ENCODE assay signal across 12 cellular contexts in the genomic region with DNA sequence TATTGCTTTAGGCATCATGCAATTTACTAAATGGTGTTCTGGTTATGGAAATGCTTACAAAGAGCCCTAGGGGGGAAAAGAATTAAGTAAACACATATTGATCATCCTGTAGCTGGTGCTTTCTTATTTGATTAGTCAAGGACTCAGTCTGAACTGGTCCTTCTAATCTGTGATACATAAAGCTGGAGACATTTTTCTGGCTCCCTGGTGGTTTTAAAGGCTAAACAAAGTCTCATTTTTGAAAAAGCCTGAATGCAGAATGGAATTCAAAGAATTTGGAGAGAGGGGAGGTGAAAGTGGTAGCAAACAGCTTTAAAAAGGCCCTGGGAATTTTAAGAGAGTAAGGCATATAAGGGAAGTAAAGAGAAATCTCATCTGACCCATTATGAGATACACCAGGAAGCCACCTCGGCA.
DNase-seq lines count a peak whose midpoint lies in the region; ATAC-seq and TF ChIP-seq lines count a peak whose summit lies in the region.
"Had no signal": no experiment of that assay in that cellular context is flagged by ENCODE, and none has a peak within 500 bp of the region (broad histone marks: within the 10 kb centered on the region; RNA-seq: fewer than 3 reads in every experiment).

No MANE protein-coding gene starts in this region.

- DNase-seq in HCEC 1CT: peak; percentile 62
- DNase-seq in upper lobe of left lung: no peak
- DNase-seq in HuH-7.5 (ENCODE audit: low spot score): no peak
- DNase-seq in RKO (ENCODE audit: low spot score): no peak
- DNase-seq: activated CD4-positive, alpha-beta T cell treated with anti-CD3 and anti-CD28 coated beads, Interleukin-2, amount 10 ng/mL, durations not matched to agents 24 days and 14 days; NCI-H1105 treated with DMSO at 0.1 percent for 48 hours; stimulated activated CD4-positive, alpha-beta T cell treated with anti-CD3 and anti-CD28 coated beads, Interleukin-12 subunit alpha, Interleukin-12 subunit beta, amount 100 ng/mL, for 4 hours had no signal

- 0 out of 2 replicates have a peak overlapping the region, but pooled peaks have one; percentile 3 for H3K9ac ChIP-seq in iPS-20b (ENCODE audit: low read depth, low read length)

- ATAC-seq in SK-N-SH treated with all-trans-retinoic acid at 6 μM for 48 hours (peak; percentile 6; the same call in 2 of the 3 replicates), upper lobe of left lung (ENCODE audit: low FRiP score in 2 of 2) (no peak), GM18858 (IDR thresholded peaks at IDR 0.05; ENCODE audit: unreplicated experiment) (no peak)
- ATAC-seq: activated naive CD4-positive, alpha-beta T cell treated with anti-CD3 and anti-CD28 coated beads, Interleukin-2, amount 50 U/mL, for 72 hours; stimulated activated memory B cell treated with anti-CD40 and anti-IgM and Interleukin-4, amounts not matched to agents 10 μg/mL and 1 μg/mL and 100 μg/mL, for 72 hours had no signal

- no peak overlapping the region for H3K27ac ChIP-seq in iPS-20b (ENCODE audit: low read length)
- peak overlapping the region in 3 of 4 donors; percentile 27 to 46 (median 44) for H3K27ac ChIP-seq in upper lobe of left lung

- no peak for TF ChIP-seq CTCF in upper lobe of left lung (IDR thresholded peaks at IDR 0.05)

- H3K36me3 ChIP-seq in iPS-20b (ENCODE audit: insufficient read depth, low read depth, low read length) (no peaks in the 10 kb centered on the region), upper lobe of left lung (peaks cover 0 to 9% (median 0%) of the 10 kb centered on the region in 4 donors)

- no peaks in the 10 kb centered on the region for H3K9me3 ChIP-seq in iPS-20b (ENCODE audit: insufficient read depth, low read depth, low read length)
- H3K9me3 ChIP-seq in upper lobe of left lung: no peaks in the 10 kb centered on the region

- H3K4me1 ChIP-seq in iPS-20b (ENCODE audit: insufficient read depth, low read length) (peaks cover 14% of the 10 kb centered on the region), upper lobe of left lung (peaks cover 9 to 31% (median 11%) of the 10 kb centered on the region in 4 donors)

- H3K4me3 ChIP-seq in iPS-20b (ENCODE audit: low read length): no peak overlapping the region
- H3K4me3 ChIP-seq in upper lobe of left lung: no peak overlapping the region

- 34 to 40% methylated on average over 1 of the region's 1 CpG for WGBS in upper lobe of left lung, 2 donors

- H3K27me3 ChIP-seq in iPS-20b (ENCODE audit: insufficient read depth, low read length) (no peaks in the 10 kb centered on the region), upper lobe of left lung (no peaks in the 10 kb centered on the region)

- TF ChIP-seq EP300 in upper lobe of left lung (IDR thresholded peaks at IDR 0.05): no peak

- TF ChIP-seq POLR2A in upper lobe of left lung (IDR thresholded peaks at IDR 0.05): no peak

TF ChIP-seq in SK-N-SH treated with all-trans-retinoic acid at 6 μM for 48 hours, 23 proteins besides CTCF, POLR2A, EP300 and RAD21:
- TF ChIP-seq, protein P1, sequence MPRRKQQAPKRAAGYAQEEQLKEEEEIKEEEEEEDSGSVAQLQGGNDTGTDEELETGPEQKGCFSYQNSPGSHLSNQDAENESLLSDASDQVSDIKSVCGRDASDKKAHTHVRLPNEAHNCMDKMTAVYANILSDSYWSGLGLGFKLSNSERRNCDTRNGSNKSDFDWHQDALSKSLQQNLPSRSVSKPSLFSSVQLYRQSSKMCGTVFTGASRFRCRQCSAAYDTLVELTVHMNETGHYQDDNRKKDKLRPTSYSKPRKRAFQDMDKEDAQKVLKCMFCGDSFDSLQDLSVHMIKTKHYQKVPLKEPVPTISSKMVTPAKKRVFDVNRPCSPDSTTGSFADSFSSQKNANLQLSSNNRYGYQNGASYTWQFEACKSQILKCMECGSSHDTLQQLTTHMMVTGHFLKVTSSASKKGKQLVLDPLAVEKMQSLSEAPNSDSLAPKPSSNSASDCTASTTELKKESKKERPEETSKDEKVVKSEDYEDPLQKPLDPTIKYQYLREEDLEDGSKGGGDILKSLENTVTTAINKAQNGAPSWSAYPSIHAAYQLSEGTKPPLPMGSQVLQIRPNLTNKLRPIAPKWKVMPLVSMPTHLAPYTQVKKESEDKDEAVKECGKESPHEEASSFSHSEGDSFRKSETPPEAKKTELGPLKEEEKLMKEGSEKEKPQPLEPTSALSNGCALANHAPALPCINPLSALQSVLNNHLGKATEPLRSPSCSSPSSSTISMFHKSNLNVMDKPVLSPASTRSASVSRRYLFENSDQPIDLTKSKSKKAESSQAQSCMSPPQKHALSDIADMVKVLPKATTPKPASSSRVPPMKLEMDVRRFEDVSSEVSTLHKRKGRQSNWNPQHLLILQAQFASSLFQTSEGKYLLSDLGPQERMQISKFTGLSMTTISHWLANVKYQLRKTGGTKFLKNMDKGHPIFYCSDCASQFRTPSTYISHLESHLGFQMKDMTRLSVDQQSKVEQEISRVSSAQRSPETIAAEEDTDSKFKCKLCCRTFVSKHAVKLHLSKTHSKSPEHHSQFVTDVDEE (CRISPR knock-in tag; IDR thresholded peaks at IDR 0.05): peak; percentile 24; the same call in 1 of the 2 replicates
- TF ChIP-seq ISL1 (CRISPR knock-in tag; IDR thresholded peaks at IDR 0.05): peak; percentile 72
- TF ChIP-seq TCF4 (CRISPR knock-in tag; IDR thresholded peaks at IDR 0.05; ENCODE audit: borderline replicate concordance): peak; percentile 21; the same call in 1 of the 2 replicates
- no peak for TF ChIP-seq PPARA (CRISPR knock-in tag; IDR thresholded peaks at IDR 0.05; ENCODE audit: borderline replicate concordance)
- TF ChIP-seq ZFP3 (CRISPR knock-in tag; IDR thresholded peaks at IDR 0.05): no peak
